20 cellular contexts compared by ENCODE assay signal in the genomic region with DNA sequence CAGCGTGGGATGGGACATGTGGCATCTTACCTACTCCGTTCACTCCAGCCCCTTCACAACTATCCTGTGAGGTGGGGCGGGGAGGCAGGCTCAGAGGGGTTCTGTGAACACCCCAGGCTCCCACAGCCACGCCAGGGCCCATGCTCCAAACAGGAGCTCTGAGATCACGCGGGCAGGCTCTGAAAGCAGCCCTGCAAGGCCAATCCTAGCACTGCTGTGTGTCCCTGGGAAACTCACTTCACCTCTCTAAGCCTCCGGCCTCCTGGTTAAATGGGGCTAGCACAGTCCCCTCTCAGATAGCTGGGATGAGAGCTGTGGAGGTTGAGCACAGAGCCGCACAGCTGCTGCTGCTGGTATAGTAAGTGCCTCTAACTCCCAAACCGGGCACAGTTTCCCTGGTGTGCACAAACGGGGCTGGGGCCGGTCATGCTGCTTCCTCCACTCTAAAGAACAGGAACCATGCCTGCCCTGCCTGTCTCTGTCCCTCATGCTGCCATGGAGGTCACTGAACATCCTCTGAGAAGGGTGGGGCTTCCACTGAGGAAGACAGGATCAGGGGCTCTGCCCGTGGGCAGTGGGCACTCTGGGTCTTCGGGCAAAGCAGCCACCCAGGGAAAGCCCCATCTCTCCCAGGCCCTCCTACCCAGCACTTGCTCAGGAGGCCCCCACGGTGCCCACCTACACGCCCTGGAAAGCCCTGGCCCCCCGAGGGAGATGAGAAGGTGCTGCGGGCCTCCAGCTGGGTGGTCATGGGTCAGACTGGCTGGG. TPM values are rescaled to one million over a fixed set of nuclear protein-coding genes. Genes with fewer than 3 reads are reported as not detected.
"Had no signal": no experiment of that assay in that cellular context is flagged by ENCODE, and none has a peak within 500 bp of the region (broad histone marks: within the 10 kb centered on the region; RNA-seq: fewer than 3 reads in every experiment).

No MANE protein-coding gene starts in this region.

- H3K27me3 ChIP-seq: gastrocnemius medialis, testis, vagina had no signal

- H3K9ac ChIP-seq: neural progenitor cell had no signal

- H3K27ac ChIP-seq: gastrocnemius medialis, left lung, lower lobe of right lung, neural progenitor cell, psoas muscle, spleen, testis, tibial nerve, upper lobe of right lung, vagina had no signal

- ATAC-seq: gastrocnemius medialis; left lung; lower lobe of right lung; natural killer cell treated with Interleukin-12 subunit alpha and Interleukin-12 subunit beta and Interleukin-15 and Interleukin-18, amount 100 ng/mL, for 72 hours; psoas muscle; stimulated activated memory B cell treated with anti-CD40 and anti-IgM and Interleukin-4, amounts not matched to agents 10 μg/mL and 1 μg/mL and 100 μg/mL, for 72 hours; stimulated activated naive CD8-positive, alpha-beta T cell treated with anti-CD3 and anti-CD28 coated beads, Interleukin-15, amount 100 ng/mL, for 72 hours; upper lobe of right lung had no signal

- H3K4me1 ChIP-seq: gastrocnemius medialis, psoas muscle had no signal

- DNase-seq: effector memory CD4-positive, alpha-beta T cell; gastrocnemius medialis; islet precursor cell; lower lobe of right lung; occipital lobe; retina; spleen; stimulated activated CD4-positive, alpha-beta T cell treated with anti-CD3 and anti-CD28 coated beads, Interleukin-15, amount 100 ng/mL, for 24 hours; stimulated activated CD4-positive, alpha-beta T cell treated with anti-CD3 and anti-CD28 coated beads, Interleukin-1b, Interleukin-23, amount 100 ng/mL, for 48 hours; stimulated activated CD4-positive, alpha-beta T cell treated with anti-CD3 and anti-CD28 coated beads, Interleukin-4, amount 100 ng/mL, for 24 hours; stimulated activated naive CD8-positive, alpha-beta T cell treated with anti-CD3 and anti-CD28 coated beads, Interleukin-15, amount 100 ng/mL, for 72 hours; testis; upper lobe of right lung had no signal

- H3K36me3 ChIP-seq: gastrocnemius medialis, left lung, lower lobe of right lung, neural progenitor cell, spleen, tibial nerve, upper lobe of right lung, vagina had no signal

- H3K9me3 ChIP-seq: gastrocnemius medialis, lower lobe of right lung, psoas muscle, testis, upper lobe of right lung, vagina had no signal

- H3K4me2 ChIP-seq: neural progenitor cell had no signal

- H3K4me3 ChIP-seq: gastrocnemius medialis, left lung, lower lobe of right lung, neural progenitor cell, psoas muscle, spleen, testis, tibial nerve, upper lobe of right lung, vagina had no signal

RNA-seq across cellular contexts. Expression of gene ASS1, which starts 13.0 kb away (rescaled TPM):
- total RNA-seq: natural killer cell treated with Interleukin-12 subunit alpha and Interleukin-12 subunit beta and Interleukin-15 and Interleukin-18, amount 100 ng/mL, for 72 hours had no signal
